Comparison of ENCODE assay signal across 7 cellular contexts in genomic region chr13:44373601-44374347, GRCh38. TPM values are rescaled to one million over a fixed set of nuclear protein-coding genes. Genes with fewer than 3 reads are reported as not detected.
DNase-seq lines count a peak whose midpoint lies in the region; ATAC-seq and TF ChIP-seq lines count a peak whose summit lies in the region.

TSS of gene SERP2 (plus strand) at chr13:44373824. CDS start at chr13:44374026, 202 bp downstream.

- H3K36me3 ChIP-seq in HUES64 (ENCODE audit: insufficient read depth, low read length), result no peaks in the 10 kb centered on the region
- no peaks in the 10 kb centered on the region for H3K36me3 ChIP-seq in heart right ventricle
- no peaks in the 10 kb centered on the region for H3K36me3 ChIP-seq in trophoblast cell (ENCODE audit: control insufficient read depth in 1 of 2, insufficient read depth in 2 of 2, low read length in 2 of 2)

- H3K4me3 ChIP-seq in HUES64 (ENCODE audit: low read length) (peak within 1 kb of the TSS; percentile 78), heart right ventricle (peak within 1 kb of the TSS; percentile 56 to 78 (median 74)), trophoblast cell (ENCODE audit: low read depth, low read length) (peak within 1 kb of the TSS; percentile 69)

- H2BK120ac ChIP-seq in trophoblast cell (ENCODE audit: insufficient read depth, low read length, poor library complexity), result peak within 1 kb of the TSS; percentile 2

- H3K9ac ChIP-seq in HUES64 (ENCODE audit: low read depth, low read length), result peak within 1 kb of the TSS; percentile 60
- H3K9ac ChIP-seq in trophoblast cell (ENCODE audit: low read length), result no peak within 1 kb of the TSS

- H3K4me1 ChIP-seq in HUES64 (ENCODE audit: insufficient read depth, low read length), result peaks cover 6% of the 10 kb centered on the region
- H3K4me1 ChIP-seq in heart right ventricle, result peaks cover 0 to 15% (median 8%) of the 10 kb centered on the region in 9 donors
- H3K4me1 ChIP-seq in trophoblast cell (ENCODE audit: control insufficient read depth in 1 of 2, insufficient read depth in 2 of 2, low read length in 2 of 2), result peaks cover 6 to 9% of the 10 kb centered on the region in 2 experiments

- H3K36me3 Mint-ChIP-seq in activated T-helper 17 cell treated with anti-CD3 and anti-CD28 coated beads, Interleukin-2, amount 50 U/mL, for 72 hours (ENCODE audit: low read depth), result no peaks in the 10 kb centered on the region

- H2AFZ ChIP-seq in trophoblast cell (ENCODE audit: insufficient read depth, low read length, poor library complexity), result peak within 1 kb of the TSS; percentile 37

- H3K27me3 ChIP-seq in HUES64 (ENCODE audit: insufficient read depth, low read length), result peaks cover 19% of the 10 kb centered on the region
- H3K27me3 ChIP-seq in heart right ventricle, result peaks cover 0 to 24% (median 0%) of the 10 kb centered on the region in 7 donors
- H3K27me3 ChIP-seq in trophoblast cell (ENCODE audit: insufficient read depth, low read length), result no peaks in the 10 kb centered on the region

- no peak for TF ChIP-seq CTCF in heart right ventricle (IDR thresholded peaks at IDR 0.05)

- H2AK5ac ChIP-seq in trophoblast cell (ENCODE audit: low read length), result no peak within 1 kb of the TSS

- peaks cover 4% of the 10 kb centered on the region for H3K79me1 ChIP-seq in trophoblast cell (ENCODE audit: low read length)

- H3K27ac Mint-ChIP-seq in activated T-helper 17 cell treated with anti-CD3 and anti-CD28 coated beads, Interleukin-2, amount 50 U/mL, for 72 hours, result no peak within 1 kb of the TSS

- peak within 1 kb of the TSS; percentile 26 for H3K18ac ChIP-seq in trophoblast cell (ENCODE audit: low read length)

- H3K9me3 Mint-ChIP-seq in activated T-helper 17 cell treated with anti-CD3 and anti-CD28 coated beads, Interleukin-2, amount 50 U/mL, for 72 hours, result no peaks in the 10 kb centered on the region

- peak within 1 kb of the TSS; percentile 41 for H3K14ac ChIP-seq in trophoblast cell (ENCODE audit: low read length)

- H4K12ac ChIP-seq in trophoblast cell (ENCODE audit: low read depth, low read length), result no peak within 1 kb of the TSS

- H4K8ac ChIP-seq in trophoblast cell (ENCODE audit: low read depth, low read length), result peak within 1 kb of the TSS; percentile 73

- WGBS in HUES64, result under 1% methylated on average over 81 of the region's 83 CpGs
- 1 to 2% methylated on average over 73 to 82 of the region's 83 CpGs for WGBS in heart right ventricle, 2 donors
- no CpG with 5 or more reads among the region's 83 CpGs for WGBS in trophoblast cell (ENCODE audit: extremely low coverage, insufficient coverage, insufficient read length)

- H4K91ac ChIP-seq in trophoblast cell (ENCODE audit: low read depth, low read length), result peak within 1 kb of the TSS; percentile 50

- intact Hi-C loops in heart right ventricle (cut with DNase I), result loop anchor here in 2 of 10 donors (5.0 to 10.0 kb wide), 2 partner anchors 61 kb away; no protein-coding TSS in a partner anchor

- no peak within 1 kb of the TSS for H2BK5ac ChIP-seq in trophoblast cell (ENCODE audit: low read depth, low read length, poor library complexity)

- DNase-seq in heart right ventricle (peak; percentile 41 to 46), trophoblast cell (peak in 1 of 2 donors; percentile 30), NK-92 (lab: John Stamatoyannopoulos, UW; ENCODE audit: unreplicated experiment) (no peak)

- no peaks in the 10 kb centered on the region for H3K79me2 ChIP-seq in trophoblast cell (ENCODE audit: control insufficient read depth, insufficient read depth, low read length, poor library complexity)

- peak within 1 kb of the TSS; percentile 87 for H3K4me2 ChIP-seq in trophoblast cell (ENCODE audit: low read length)

- peaks cover 43% of the 10 kb centered on the region for H3K27me3 Mint-ChIP-seq in activated T-helper 17 cell treated with anti-CD3 and anti-CD28 coated beads, Interleukin-2, amount 50 U/mL, for 72 hours

- H3K4me1 Mint-ChIP-seq in activated T-helper 17 cell treated with anti-CD3 and anti-CD28 coated beads, Interleukin-2, amount 50 U/mL, for 72 hours, result peaks cover 6% of the 10 kb centered on the region

- no peak within 1 kb of the TSS for H3K4ac ChIP-seq in trophoblast cell (ENCODE audit: low read depth, low read length)

- no peak within 1 kb of the TSS for H3K27ac ChIP-seq in HUES64 (ENCODE audit: low read depth, low read length)
- peak within 1 kb of the TSS; percentile 22 to 79 (median 55) for H3K27ac ChIP-seq in heart right ventricle
- no peak within 1 kb of the TSS for H3K27ac ChIP-seq in trophoblast cell (ENCODE audit: low read depth, low read length)

- H3K9me3 ChIP-seq in HUES64 (ENCODE audit: insufficient read depth, low read depth, low read length), result no peaks in the 10 kb centered on the region
- no peaks in the 10 kb centered on the region for H3K9me3 ChIP-seq in heart right ventricle
- peaks cover 1% of the 10 kb centered on the region for H3K9me3 ChIP-seq in trophoblast cell (ENCODE audit: insufficient read depth, low read depth, low read length)

- H2BK12ac ChIP-seq in trophoblast cell (ENCODE audit: low read length), result peak within 1 kb of the TSS; percentile 1

- ATAC-seq in activated T-helper 17 cell treated with anti-CD3 and anti-CD28 coated beads, Interleukin-2, amount 50 U/mL, for 72 hours (replicated peaks), result no peak
- ATAC-seq in heart right ventricle (peak; percentile 65 to 90 (median 76)), GM21367 (IDR thresholded peaks at IDR 0.05; ENCODE audit: unreplicated experiment) (no peak), HG02588 (IDR thresholded peaks at IDR 0.05; ENCODE audit: unreplicated experiment) (no peak)

- no peak within 1 kb of the TSS for H3K23ac ChIP-seq in trophoblast cell (ENCODE audit: low read length)

- H3K4me3 Mint-ChIP-seq in activated T-helper 17 cell treated with anti-CD3 and anti-CD28 coated beads, Interleukin-2, amount 50 U/mL, for 72 hours, result peak within 1 kb of the TSS; percentile 24

RNA-seq across cellular contexts. Expression of gene SERP2, which starts in this region (rescaled TPM):
- 5.2 TPM for polyA plus RNA-seq in HUES64 (2013, experiment 1 of 2)
- polyA plus RNA-seq in HUES64 (2013, experiment 2 of 2), result 5.2 TPM
- total RNA-seq in activated T-helper 17 cell treated with anti-CD3 and anti-CD28 coated beads, Interleukin-2, amount 50 U/mL, for 72 hours, result not detected
- total RNA-seq in heart right ventricle, result 10 to 100 TPM; 10.0 to 18.6 (median 11.8) TPM
- 10 to 100 TPM; 10.2 to 20.4 TPM for polyA plus RNA-seq in heart right ventricle
- polyA plus RNA-seq in trophoblast cell (2013), result 0.61 and 0.66 TPM in 2 replicates

Comparison
In these comparisons a context has a peak if more than half of its experiments do, and no peak if none do; other contexts are left out.
1. RNA of gene SERP2 (total RNA-seq): 10.0 to 18.6 TPM in heart right ventricle; not detected in activated T-helper 17 cell treated with anti-CD3 and anti-CD28 coated beads, Interleukin-2, amount 50 U/mL, for 72 hours; every median in the first group is over 10 times any median in the second.
2. H3K27ac ChIP-seq: peak in heart right ventricle (10 of 10); none in HUES64 (single experiment) and trophoblast cell (single experiment).
3. ATAC-seq: peak in heart right ventricle (8 of 8); none in activated T-helper 17 cell treated with anti-CD3 and anti-CD28 coated beads, Interleukin-2, amount 50 U/mL, for 72 hours (single experiment), GM21367 (single experiment) and HG02588 (single experiment).
4. Peak in every context shown above with its lines, with median percentiles within 50 percentile points of each other: H3K4me3 ChIP-seq.